Comparison of ENCODE assay signal across 1 cellular context in genomic region chr1:90730247-90731022, GRCh38.
TF ChIP-seq lines count a peak whose summit lies in the region.

No MANE protein-coding gene starts in this region.

TF ChIP-seq in K562, 482 proteins besides CTCF, POLR2A, EP300 and RAD21 (continued from another document):
- no peak for TF ChIP-seq HOXB6 (CRISPR knock-in tag; IDR thresholded peaks at IDR 0.05; ENCODE audit: borderline replicate concordance)
- TF ChIP-seq TRIM24 (IDR thresholded peaks at IDR 0.05) = no peak
- TF ChIP-seq AFF1 (IDR thresholded peaks at IDR 0.05; ENCODE audit: low read depth in 1 of 2, partially characterized antibody in 2 of 2) = no peak
- peak; percentile 99 for TF ChIP-seq ZBTB1 (CRISPR knock-in tag; IDR thresholded peaks at IDR 0.05; ENCODE audit: borderline replicate concordance, low read depth)
- peak in 1 of 2 experiments; percentile 39; a peak in 1 of 4 replicates for TF ChIP-seq MLLT1 (IDR thresholded peaks at IDR 0.05)
- no peak for TF ChIP-seq RFX1 (IDR thresholded peaks at IDR 0.05)
- peak; percentile 52 for TF ChIP-seq CBX8 (IDR thresholded peaks at IDR 0.05; ENCODE audit: borderline replicate concordance, extremely low read depth, low read depth, low read length, poor library complexity, severe bottlenecking)
